26 cellular contexts compared by ENCODE assay signal in genomic region chr9:71071633-71072032, GRCh38.
"Had no signal": no experiment of that assay in that cellular context is flagged by ENCODE, and none has a peak within 500 bp of the region (broad histone marks: within the 10 kb centered on the region; RNA-seq: fewer than 3 reads in every experiment).

No MANE protein-coding gene starts in this region.

- DNase-seq: stimulated activated CD4-positive, alpha-beta T cell treated with anti-CD3 and anti-CD28 coated beads, Interleukin-2, amount 100 ng/mL, for 48 hours; stimulated activated CD4-positive, alpha-beta T cell treated with anti-CD3 and anti-CD28 coated beads, Interleukin-4, amount 100 ng/mL, for 1 hour; stimulated activated CD4-positive, alpha-beta T cell treated with anti-CD3 and anti-CD28 coated beads, Interleukin-4, amount 100 ng/mL, for 24 hours; stimulated activated CD4-positive, alpha-beta T cell treated with anti-CD3 and anti-CD28 coated beads, Interleukin-4, amount 100 ng/mL, for 4 hours; stimulated activated CD8-positive, alpha-beta memory T cell treated with anti-CD3 and anti-CD28 coated beads, Interleukin-4, amount 100 ng/mL, for 48 hours; stimulated activated naive B cell treated with anti-CD40 and anti-IgM and Interleukin-4, amounts not matched to agents 10 μg/mL and 1 μg/mL and 100 μg/mL, for 72 hours; stimulated activated naive CD4-positive, alpha-beta T cell; stimulated activated naive CD4-positive, alpha-beta T cell treated with Interleukin-2 at 50 U/mL for 16 hours; stimulated activated naive CD8-positive, alpha-beta T cell treated with anti-CD3 and anti-CD28 coated beads, Interleukin-15, amount 100 ng/mL, for 72 hours; stimulated activated naive CD8-positive, alpha-beta T cell treated with anti-CD3 and anti-CD28 coated beads, Interleukin-15, Interleukin-2, amounts not matched to agents 100 U/mL and 50 U/mL, for 24 hours; stomach; substantia nigra; testis; thyroid gland; tibial artery; transverse colon; trophoblast cell; upper lobe of left lung; upper lobe of right lung; uterus had no signal

- H3K4me1 ChIP-seq: stomach, suprapubic skin, testis, thyroid gland, tibial artery, tibial nerve, transverse colon, upper lobe of left lung, upper lobe of right lung, uterus, vagina had no signal

- H3K27ac ChIP-seq: stomach, suprapubic skin, testis, thoracic aorta, thyroid gland, tibial artery, tibial nerve, transverse colon, upper lobe of left lung, upper lobe of right lung, uterus, vagina had no signal

- H3K9me3 ChIP-seq: stomach, suprapubic skin, testis, thoracic aorta, thyroid gland, tibial artery, tibial nerve, transverse colon, upper lobe of left lung, upper lobe of right lung, uterus, vagina had no signal

- H3K36me3 ChIP-seq: stomach, suprapubic skin, thoracic aorta, thyroid gland, tibial artery, tibial nerve, transverse colon, upper lobe of left lung, upper lobe of right lung, uterus, vagina had no signal

- H3K4me3 ChIP-seq: stomach, suprapubic skin, testis, thoracic aorta, thyroid gland, tibial artery, tibial nerve, transverse colon, upper lobe of left lung, upper lobe of right lung, uterus, vagina had no signal

- ATAC-seq: stimulated activated effector memory CD8-positive, alpha-beta T cell treated with anti-CD3 and anti-CD28 coated beads, Interleukin-12 subunit alpha, Interleukin-12 subunit beta, amount 100 ng/mL, for 72 hours; stimulated activated memory B cell treated with anti-CD40 and anti-IgM and Interleukin-4, amounts not matched to agents 10 μg/mL and 1 μg/mL and 100 μg/mL, for 72 hours; stimulated activated naive B cell treated with anti-CD40 and anti-IgM and Interleukin-4, amounts not matched to agents 10 μg/mL and 1 μg/mL and 100 μg/mL, for 72 hours; stimulated activated naive CD8-positive, alpha-beta T cell treated with anti-CD3 and anti-CD28 coated beads, Interleukin-15, amount 100 ng/mL, for 72 hours; stimulated activated naive CD8-positive, alpha-beta T cell treated with anti-CD3 and anti-CD28 coated beads, Interleukin-15, Interleukin-2, amounts not matched to agents 100 U/mL and 50 U/mL, for 24 hours; upper lobe of right lung had no signal

- H3K27me3 ChIP-seq: stomach, suprapubic skin, testis, thyroid gland, tibial artery, tibial nerve, transverse colon, upper lobe of left lung, upper lobe of right lung, uterus, vagina had no signal
